Comparison of ENCODE assay signal across 20 cellular contexts in genomic region chr4:147960971-147961370, GRCh38.
DNase-seq lines count a peak whose midpoint lies in the region; ATAC-seq and TF ChIP-seq lines count a peak whose summit lies in the region.
"Had no signal": no experiment of that assay in that cellular context is flagged by ENCODE, and none has a peak within 500 bp of the region (broad histone marks: within the 10 kb centered on the region; RNA-seq: fewer than 3 reads in every experiment).

No MANE protein-coding gene starts in this region.

- peaks cover 9% of the 10 kb centered on the region for H3K9me3 Mint-ChIP-seq in Caco-2 (ENCODE audit: unreplicated experiment)
- H3K9me3 Mint-ChIP-seq: activated CD4-positive, alpha-beta T cell treated with anti-CD3 and anti-CD28 coated beads, Interleukin-2, amount 10 ng/mL, durations not matched to agents 24 days and 14 days; dendritic cell treated with granulocyte-macrophage colony-stimulating factor and Interleukin-4, amounts not matched to agents 40 ng/mL and 50 ng/mL, for 4 days; stimulated activated memory B cell treated with anti-CD40 and anti-IgM and Interleukin-4, amounts not matched to agents 10 μg/mL and 1 μg/mL and 100 μg/mL, for 72 hours had no signal

- H3K27me3 ChIP-seq in Caco-2 (replicated peaks; ENCODE audit: control insufficient read depth, insufficient read depth, low read length) (no peaks in the 10 kb centered on the region), testis (no peaks in the 10 kb centered on the region)
- H3K27me3 ChIP-seq: left lung, transverse colon had no signal

- no peak overlapping the region for H3K27ac ChIP-seq in testis
- H3K27ac ChIP-seq: GM23248, left lung, transverse colon had no signal

- CTCF ChIA-PET in Caco-2 (lab: Charles Lee), result no interaction called here

- intact Hi-C loops in Caco-2 (cut with micrococcal nuclease; ENCODE audit: unreplicated experiment) (no loop called here), testis (cut with DNase I; ENCODE audit: low total_unique reads) (no loop called here)

- in situ Hi-C loops in G401 (cut with HindIII; ENCODE audit: low sequenced_read_pairs), result no loop called here

- 93 to 95% methylated on average over 5 of the region's 5 CpGs for WGBS in testis, 2 donors

- peak overlapping the region; percentile 80 for H3K27ac Mint-ChIP-seq in Caco-2 (ENCODE audit: unreplicated experiment)
- H3K27ac Mint-ChIP-seq: activated CD4-positive, alpha-beta T cell treated with anti-CD3 and anti-CD28 coated beads, Interleukin-2, amount 10 ng/mL, durations not matched to agents 24 days and 14 days; dendritic cell treated with granulocyte-macrophage colony-stimulating factor and Interleukin-4, amounts not matched to agents 40 ng/mL and 50 ng/mL, for 4 days; stimulated activated memory B cell treated with anti-CD40 and anti-IgM and Interleukin-4, amounts not matched to agents 10 μg/mL and 1 μg/mL and 100 μg/mL, for 72 hours had no signal

- POLR2A ChIA-PET in Caco-2 (lab: Charles Lee), result no interaction called here

- no peak for DNase-seq in Caco-2
- no peak for DNase-seq in testis
- no peak for DNase-seq in NCI-H82 (lab: John Stamatoyannopoulos, UW)
- no peak for DNase-seq in G401 (ENCODE audit: low spot score)
- no peak for DNase-seq in hippocampal formation (lab: John Stamatoyannopoulos, UW)
- DNase-seq: 8988T; activated CD4-positive, alpha-beta T cell treated with anti-CD3 and anti-CD28 coated beads, Interleukin-2, amount 10 ng/mL, durations not matched to agents 24 days and 14 days; activated CD8-positive, alpha-beta memory T cell treated with anti-CD3 and anti-CD28 coated beads, Interleukin-2, amount 50 U/mL, for 4 hours; activated gamma-delta T cell; GM23248; left lung; NCI-H1092 treated with DMSO at 0.1 percent for 48 hours; NCI-H2081 treated with DMSO at 0.1 percent for 48 hours; NCI-H510A; transverse colon had no signal

- ATAC-seq in GM19397 (IDR thresholded peaks at IDR 0.05; ENCODE audit: unreplicated experiment) (peak; percentile 71), HG02642 (IDR thresholded peaks at IDR 0.05; ENCODE audit: poor library complexity, unreplicated experiment) (peak; percentile 63), HG03196 (IDR thresholded peaks at IDR 0.05; ENCODE audit: unreplicated experiment) (peak; percentile 79)
- ATAC-seq: left lung; stimulated activated memory B cell treated with anti-CD40 and anti-IgM and Interleukin-4, amounts not matched to agents 10 μg/mL and 1 μg/mL and 100 μg/mL, for 72 hours had no signal

- H3K9me3 ChIP-seq in Caco-2 (no peaks in the 10 kb centered on the region), testis (no peaks in the 10 kb centered on the region)
- H3K9me3 ChIP-seq: left lung, transverse colon had no signal

- H3K36me3 Mint-ChIP-seq in Caco-2 (ENCODE audit: insufficient read depth, unreplicated experiment), result peaks cover 27% of the 10 kb centered on the region
- H3K36me3 Mint-ChIP-seq: stimulated activated memory B cell treated with anti-CD40 and anti-IgM and Interleukin-4, amounts not matched to agents 10 μg/mL and 1 μg/mL and 100 μg/mL, for 72 hours had no signal

- H3K4me1 ChIP-seq in Caco-2, result peaks cover 13% of the 10 kb centered on the region; the same call in 1 of the 2 replicates
- H3K4me1 ChIP-seq in testis, result no peaks in the 10 kb centered on the region
- H3K4me1 ChIP-seq: left lung had no signal

- no peak for TF ChIP-seq POLR2A in testis (IDR thresholded peaks at IDR 0.05)

- H3K36me3 ChIP-seq in Caco-2 (ENCODE audit: control insufficient read depth, insufficient read depth, low read length), result no peaks in the 10 kb centered on the region
- H3K36me3 ChIP-seq in testis (ENCODE audit: low read depth, missing control alignments), result no peaks in the 10 kb centered on the region
- H3K36me3 ChIP-seq: left lung, transverse colon had no signal

- H3K4me3 ChIP-seq in Caco-2 (ENCODE audit: low read depth, low read length) (no peak overlapping the region), testis (no peak overlapping the region)
- H3K4me3 ChIP-seq: GM23248, left lung, transverse colon had no signal

- H3K4me3 Mint-ChIP-seq in Caco-2 (ENCODE audit: unreplicated experiment), result no peak overlapping the region
- H3K4me3 Mint-ChIP-seq: activated CD4-positive, alpha-beta T cell treated with anti-CD3 and anti-CD28 coated beads, Interleukin-2, amount 10 ng/mL, durations not matched to agents 24 days and 14 days; dendritic cell treated with granulocyte-macrophage colony-stimulating factor and Interleukin-4, amounts not matched to agents 40 ng/mL and 50 ng/mL, for 4 days; stimulated activated memory B cell treated with anti-CD40 and anti-IgM and Interleukin-4, amounts not matched to agents 10 μg/mL and 1 μg/mL and 100 μg/mL, for 72 hours had no signal

- no peak for TF ChIP-seq CTCF in Caco-2 (IDR thresholded peaks at IDR 0.05; ENCODE audit: insufficient read depth in 1 of 2, low read depth in 1 of 2, low read length in 1 of 2, severe bottlenecking in 1 of 2, unreplicated experiment in 1 of 2)
- TF ChIP-seq CTCF in testis (IDR thresholded peaks at IDR 0.05), result no peak

- no TSS peak for BruUV-seq in Caco-2 (replicated peaks; lab: Mats Ljungman, UMichigan)

- peaks cover 37% of the 10 kb centered on the region for H3K4me1 Mint-ChIP-seq in Caco-2 (ENCODE audit: low read depth, unreplicated experiment)
- H3K4me1 Mint-ChIP-seq: activated CD4-positive, alpha-beta T cell treated with anti-CD3 and anti-CD28 coated beads, Interleukin-2, amount 10 ng/mL, durations not matched to agents 24 days and 14 days; stimulated activated memory B cell treated with anti-CD40 and anti-IgM and Interleukin-4, amounts not matched to agents 10 μg/mL and 1 μg/mL and 100 μg/mL, for 72 hours had no signal

- H3K27me3 Mint-ChIP-seq in Caco-2 (ENCODE audit: insufficient read depth, unreplicated experiment), result no peaks in the 10 kb centered on the region
- H3K27me3 Mint-ChIP-seq: activated CD4-positive, alpha-beta T cell treated with anti-CD3 and anti-CD28 coated beads, Interleukin-2, amount 10 ng/mL, durations not matched to agents 24 days and 14 days; dendritic cell treated with granulocyte-macrophage colony-stimulating factor and Interleukin-4, amounts not matched to agents 40 ng/mL and 50 ng/mL, for 4 days; stimulated activated memory B cell treated with anti-CD40 and anti-IgM and Interleukin-4, amounts not matched to agents 10 μg/mL and 1 μg/mL and 100 μg/mL, for 72 hours had no signal
